In genomic region chr5:146529984-146530383, GRCh38 we compare ENCODE assay signal across 16 cellular contexts. TPM values are rescaled to one million over a fixed set of nuclear protein-coding genes. Genes with fewer than 3 reads are reported as not detected.
DNase-seq lines count a peak whose midpoint lies in the region; ATAC-seq and FAIRE-seq lines count a peak whose summit lies in the region.
"Had no signal": no experiment of that assay in that cellular context is flagged by ENCODE, and none has a peak within 500 bp of the region (broad histone marks: within the 10 kb centered on the region; RNA-seq: fewer than 3 reads in every experiment).

No MANE protein-coding gene starts in this region.

- DNase-seq in activated CD4-positive, alpha-beta T cell treated with anti-CD3 and anti-CD28 coated beads, Interleukin-2, amount 10 ng/mL, durations not matched to agents 24 days and 14 days = peak; percentile 69
- no peak for DNase-seq in activated CD4-positive, alpha-beta T cell treated with anti-CD3 and anti-CD28 coated beads for 36 hours
- DNase-seq in G401 (ENCODE audit: low spot score) (no peak), frontal cortex (ENCODE audit: low spot score in 2 of 2) (no peak), putamen (ENCODE audit: low spot score) (no peak)
- DNase-seq: dermis blood vessel endothelial cell, DMS153, foreskin melanocyte, kidney, right cardiac atrium, testis had no signal

- H3K9me3 Mint-ChIP-seq in activated CD4-positive, alpha-beta T cell treated with anti-CD3 and anti-CD28 coated beads, Interleukin-2, amount 10 ng/mL, durations not matched to agents 24 days and 14 days = no peaks in the 10 kb centered on the region
- H3K9me3 Mint-ChIP-seq in activated CD4-positive, alpha-beta T cell treated with anti-CD3 and anti-CD28 coated beads for 36 hours (ENCODE audit: low read depth) = no peaks in the 10 kb centered on the region
- no peaks in the 10 kb centered on the region for H3K9me3 Mint-ChIP-seq in stimulated activated memory B cell treated with anti-CD40 and anti-IgM and Interleukin-4, amounts not matched to agents 10 μg/mL and 1 μg/mL and 100 μg/mL, for 72 hours

- POLR2A ChIA-PET in activated CD4-positive, alpha-beta T cell treated with anti-CD3 and anti-CD28 coated beads for 36 hours (lab: Charles Lee) = no interaction called here

- CTCF ChIA-PET in activated CD4-positive, alpha-beta T cell treated with anti-CD3 and anti-CD28 coated beads for 36 hours (lab: Charles Lee) = interaction anchor here (4.7 to 7.6 kb wide), 3 partner anchors 12 to 658 kb away, joined by 56 to 68 read pairs (median 61); no protein-coding TSS in a partner anchor

- no peak for FAIRE-seq in frontal cortex (lab: Jason Lieb, UNC)
- FAIRE-seq: A549, kidney had no signal

- no peaks in the 10 kb centered on the region for H3K36me3 Mint-ChIP-seq in activated CD4-positive, alpha-beta T cell treated with anti-CD3 and anti-CD28 coated beads, Interleukin-2, amount 10 ng/mL, durations not matched to agents 24 days and 14 days (ENCODE audit: low read depth)
- no peaks in the 10 kb centered on the region for H3K36me3 Mint-ChIP-seq in activated CD4-positive, alpha-beta T cell treated with anti-CD3 and anti-CD28 coated beads for 36 hours (ENCODE audit: low read depth)
- no peaks in the 10 kb centered on the region for H3K36me3 Mint-ChIP-seq in stimulated activated memory B cell treated with anti-CD40 and anti-IgM and Interleukin-4, amounts not matched to agents 10 μg/mL and 1 μg/mL and 100 μg/mL, for 72 hours

- peaks cover 4% of the 10 kb centered on the region for H3K4me1 Mint-ChIP-seq in activated CD4-positive, alpha-beta T cell treated with anti-CD3 and anti-CD28 coated beads, Interleukin-2, amount 10 ng/mL, durations not matched to agents 24 days and 14 days
- peaks cover 3% of the 10 kb centered on the region for H3K4me1 Mint-ChIP-seq in activated CD4-positive, alpha-beta T cell treated with anti-CD3 and anti-CD28 coated beads for 36 hours
- peaks cover 7% of the 10 kb centered on the region for H3K4me1 Mint-ChIP-seq in stimulated activated memory B cell treated with anti-CD40 and anti-IgM and Interleukin-4, amounts not matched to agents 10 μg/mL and 1 μg/mL and 100 μg/mL, for 72 hours

- no peak overlapping the region for H3K4me3 Mint-ChIP-seq in activated CD4-positive, alpha-beta T cell treated with anti-CD3 and anti-CD28 coated beads, Interleukin-2, amount 10 ng/mL, durations not matched to agents 24 days and 14 days
- H3K4me3 Mint-ChIP-seq in activated CD4-positive, alpha-beta T cell treated with anti-CD3 and anti-CD28 coated beads for 36 hours = no peak overlapping the region
- no peak overlapping the region for H3K4me3 Mint-ChIP-seq in stimulated activated memory B cell treated with anti-CD40 and anti-IgM and Interleukin-4, amounts not matched to agents 10 μg/mL and 1 μg/mL and 100 μg/mL, for 72 hours

- intact Hi-C loops in activated CD4-positive, alpha-beta T cell treated with anti-CD3 and anti-CD28 coated beads, Interleukin-2, amount 10 ng/mL, durations not matched to agents 24 days and 14 days (cut with micrococcal nuclease) = loop anchor here (10.0 kb wide), 1 partner anchor 135 kb away; no protein-coding TSS in a partner anchor
- intact Hi-C loops in activated CD4-positive, alpha-beta T cell treated with anti-CD3 and anti-CD28 coated beads for 36 hours (cut with DNase I, micrococcal nuclease) = loop anchor here in 1 of 2 experiments (10.0 kb wide), 1 partner anchor 135 kb away; no protein-coding TSS in a partner anchor

- in situ Hi-C loops in G401 (cut with HindIII; ENCODE audit: low sequenced_read_pairs) = no loop called here

- peaks cover 5% of the 10 kb centered on the region for H3K27me3 Mint-ChIP-seq in activated CD4-positive, alpha-beta T cell treated with anti-CD3 and anti-CD28 coated beads, Interleukin-2, amount 10 ng/mL, durations not matched to agents 24 days and 14 days
- H3K27me3 Mint-ChIP-seq in activated CD4-positive, alpha-beta T cell treated with anti-CD3 and anti-CD28 coated beads for 36 hours = no peaks in the 10 kb centered on the region
- H3K27me3 Mint-ChIP-seq in stimulated activated memory B cell treated with anti-CD40 and anti-IgM and Interleukin-4, amounts not matched to agents 10 μg/mL and 1 μg/mL and 100 μg/mL, for 72 hours = peaks cover 10% of the 10 kb centered on the region

- no peak overlapping the region for H3K27ac Mint-ChIP-seq in activated CD4-positive, alpha-beta T cell treated with anti-CD3 and anti-CD28 coated beads, Interleukin-2, amount 10 ng/mL, durations not matched to agents 24 days and 14 days
- H3K27ac Mint-ChIP-seq in activated CD4-positive, alpha-beta T cell treated with anti-CD3 and anti-CD28 coated beads for 36 hours = no peak overlapping the region
- no peak overlapping the region for H3K27ac Mint-ChIP-seq in stimulated activated memory B cell treated with anti-CD40 and anti-IgM and Interleukin-4, amounts not matched to agents 10 μg/mL and 1 μg/mL and 100 μg/mL, for 72 hours

- ATAC-seq in activated CD4-positive, alpha-beta T cell treated with anti-CD3 and anti-CD28 coated beads for 36 hours = no peak
- ATAC-seq in GM21737 (IDR thresholded peaks at IDR 0.05; ENCODE audit: unreplicated experiment) (peak; percentile 70), HG03442 (IDR thresholded peaks at IDR 0.05; ENCODE audit: unreplicated experiment) (peak; percentile 60)
- ATAC-seq in stimulated activated memory B cell treated with anti-CD40 and anti-IgM and Interleukin-4, amounts not matched to agents 10 μg/mL and 1 μg/mL and 100 μg/mL, for 72 hours = peak; percentile 42
- ATAC-seq: A549, right cardiac atrium had no signal

RNA-seq across cellular contexts. Expression of gene GPR151, which starts 14.0 kb away (rescaled TPM):
- total RNA-seq in activated CD4-positive, alpha-beta T cell treated with anti-CD3 and anti-CD28 coated beads, Interleukin-2, amount 10 ng/mL, durations not matched to agents 24 days and 14 days = not detected in 2 replicates
- total RNA-seq in activated CD4-positive, alpha-beta T cell treated with anti-CD3 and anti-CD28 coated beads for 36 hours = not detected
- total RNA-seq in G401 (2014; rRNA removed; shearing (Covaris generic)) = not detected in 2 replicates
- total RNA-seq in frontal cortex = 0.41 TPM
- total RNA-seq: dermis blood vessel endothelial cell, kidney, right cardiac atrium, RPMI7951, testis had no signal
